Comparison of ENCODE assay signal across 15 cellular contexts in genomic region chr22:22111983-22112382, GRCh38.
"Had no signal": no experiment of that assay in that cellular context is flagged by ENCODE, and none has a peak within 500 bp of the region (broad histone marks: within the 10 kb centered on the region; RNA-seq: fewer than 3 reads in every experiment).

No MANE protein-coding gene starts in this region.

- H3K4me1 ChIP-seq: pancreas had no signal

- H3K4me3 ChIP-seq: dorsolateral prefrontal cortex, pancreas had no signal

- H3K36me3 ChIP-seq: pancreas had no signal

- H3K36me3 Mint-ChIP-seq: naive thymus-derived CD4-positive, alpha-beta T cell had no signal

- DNase-seq: activated CD4-positive, alpha-beta T cell treated with anti-CD3 and anti-CD28 coated beads for 1 hour; activated CD4-positive, alpha-beta T cell treated with anti-CD3 and anti-CD28 coated beads, Interleukin-2, amount 50 U/mL, for 4 hours; activated T-cell treated with anti-CD3 and anti-CD28 coated beads for 4 hours; aorta; dorsolateral prefrontal cortex; erythroblast; pancreas; stimulated activated CD4-positive, alpha-beta T cell treated with anti-CD3 and anti-CD28 coated beads, Interleukin-12 subunit alpha, Interleukin-12 subunit beta, amount 100 ng/mL, for 4 hours had no signal

- H3K27ac Mint-ChIP-seq: activated naive CD4-positive, alpha-beta T cell treated with anti-CD3 and anti-CD28 coated beads for 36 hours; endodermal cell had no signal

- H3K9me3 ChIP-seq: pancreas had no signal

- H3K9me3 Mint-ChIP-seq: activated naive CD4-positive, alpha-beta T cell treated with anti-CD3 and anti-CD28 coated beads for 36 hours; activated naive CD8-positive, alpha-beta T cell treated with anti-CD3 and anti-CD28 coated beads, Interleukin-2, amount 50 U/mL, for 24 hours; activated T-helper 2 cell treated with anti-CD3 and anti-CD28 coated beads, Interferon-gamma antibody, Interleukin-2, Interleukin-4, amounts not matched to agents 10 μg/mL and 5 μg/mL and 100 μg/mL, durations not matched to agents 14 hours and 24 hours and 36 hours; endodermal cell; naive thymus-derived CD4-positive, alpha-beta T cell had no signal

- H3K27me3 ChIP-seq: pancreas had no signal

- H3K27me3 Mint-ChIP-seq: activated naive CD8-positive, alpha-beta T cell treated with anti-CD3 and anti-CD28 coated beads, Interleukin-2, amount 50 U/mL, for 24 hours had no signal

- ATAC-seq: left lobe of liver, pancreas had no signal

- H3K27ac ChIP-seq: pancreas had no signal

- H3K4me3 Mint-ChIP-seq: activated naive CD4-positive, alpha-beta T cell treated with anti-CD3 and anti-CD28 coated beads for 36 hours; activated naive CD8-positive, alpha-beta T cell treated with anti-CD3 and anti-CD28 coated beads, Interleukin-2, amount 50 U/mL, for 24 hours; endodermal cell had no signal

- FAIRE-seq: islet of Langerhans, pancreas had no signal
